In genomic region chr15:91032919-91033803, GRCh38 we compare ENCODE assay signal across 1 cellular context.
TF ChIP-seq lines count a peak whose summit lies in the region.

No MANE protein-coding gene starts in this region.

TF ChIP-seq in SK-N-SH treated with all-trans-retinoic acid at 6 μM for 48 hours, 23 proteins besides CTCF, POLR2A, EP300 and RAD21 (continued from another document):
- TF ChIP-seq POU6F1 (CRISPR knock-in tag; IDR thresholded peaks at IDR 0.05; ENCODE audit: borderline replicate concordance, low read depth) = no peak
- no peak for TF ChIP-seq RARB (CRISPR knock-in tag; IDR thresholded peaks at IDR 0.05)
- no peak for TF ChIP-seq BACH2 (CRISPR knock-in tag; IDR thresholded peaks at IDR 0.05; ENCODE audit: borderline replicate concordance)
- no peak for TF ChIP-seq TOX (CRISPR knock-in tag; IDR thresholded peaks at IDR 0.05; ENCODE audit: borderline replicate concordance)
- TF ChIP-seq ZNF565 (CRISPR knock-in tag; conservative IDR thresholded peaks at IDR 0.05; ENCODE audit: low read depth) = no peak
- TF ChIP-seq OSR1 (CRISPR knock-in tag; IDR thresholded peaks at IDR 0.05) = no peak
- TF ChIP-seq ZNF8 (CRISPR knock-in tag; IDR thresholded peaks at IDR 0.05) = no peak
- no peak for TF ChIP-seq CSDC2 (CRISPR knock-in tag; IDR thresholded peaks at IDR 0.05)
- no peak for TF ChIP-seq ZC3H10 (CRISPR knock-in tag; IDR thresholded peaks at IDR 0.05)
- TF ChIP-seq PPARA (CRISPR knock-in tag; IDR thresholded peaks at IDR 0.05; ENCODE audit: borderline replicate concordance) = no peak
